ENCODE assay signal across 15 cellular contexts in the genomic region with DNA sequence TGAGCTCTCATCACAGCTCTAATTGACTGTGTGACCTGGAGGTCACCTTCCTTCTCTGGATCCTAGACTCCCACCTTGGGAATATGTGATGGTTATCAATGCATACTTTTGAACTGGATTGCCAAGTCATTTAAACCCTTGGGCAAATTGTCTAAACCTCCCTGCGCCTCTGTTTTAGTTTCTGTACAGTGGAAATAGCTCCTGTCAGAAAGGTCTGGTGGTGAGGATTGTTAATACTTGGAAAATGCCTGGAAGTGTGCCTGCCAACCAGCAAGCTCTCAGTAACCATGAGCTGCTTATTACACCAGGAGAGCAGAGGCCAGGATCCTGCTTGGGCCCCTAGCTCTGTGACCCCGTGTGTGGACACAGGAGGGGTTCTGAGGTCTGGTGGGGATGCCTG.
A peak's percentile ranks its signal among the peaks of the same experiment; 100 is the strongest.
DNase-seq lines count a peak whose midpoint lies in the region; ATAC-seq and TF ChIP-seq lines count a peak whose summit lies in the region.
"Had no signal": no experiment of that assay in that cellular context is flagged by ENCODE, and none has a peak within 500 bp of the region (broad histone marks: within the 10 kb centered on the region; RNA-seq: fewer than 3 reads in every experiment).

No MANE protein-coding gene starts in this region.

- H3K9me2 ChIP-seq in neural cell (ENCODE audit: insufficient read depth, low read length) = no peaks in the 10 kb centered on the region

- intact Hi-C loops in cardiac septum (cut with DNase I) = no loop called here
- intact Hi-C loops in vagina (cut with DNase I) = no loop called here

- peak overlapping the region; percentile 56 for H3K9ac ChIP-seq in neural cell (ENCODE audit: low read length)

- no peak overlapping the region for H2AFZ ChIP-seq in neural cell (ENCODE audit: low read depth, low read length)

- H3K4me1 ChIP-seq in right atrium auricular region = peaks cover 0 to 90% of the 10 kb centered on the region in 2 donors
- peaks cover 75% of the 10 kb centered on the region for H3K4me1 ChIP-seq in vagina

- no peaks in the 10 kb centered on the region for H3K9me3 ChIP-seq in right atrium auricular region
- no peaks in the 10 kb centered on the region for H3K9me3 ChIP-seq in neural cell (ENCODE audit: low read length)
- H3K9me3 ChIP-seq in vagina = no peaks in the 10 kb centered on the region

- H3K36me3 ChIP-seq in right atrium auricular region (peaks cover 2% of the 10 kb centered on the region), neural cell (ENCODE audit: insufficient read depth, low read length) (no peaks in the 10 kb centered on the region), vagina (no peaks in the 10 kb centered on the region)

- ATAC-seq in GM21825 (IDR thresholded peaks at IDR 0.05; ENCODE audit: unreplicated experiment) = no peak
- ATAC-seq in HG03280 (IDR thresholded peaks at IDR 0.05; ENCODE audit: unreplicated experiment) = no peak
- ATAC-seq: GM12878 had no signal

- H3K79me2 ChIP-seq in neural cell (replicated peaks; ENCODE audit: insufficient read depth, low read length) = peaks cover 12% of the 10 kb centered on the region

- no peak overlapping the region for H3K4me2 ChIP-seq in neural cell (ENCODE audit: low read length)

- TF ChIP-seq CTCF in right atrium auricular region (IDR thresholded peaks at IDR 0.05) (no peak), epithelial cell of esophagus (IDR thresholded peaks at IDR 0.05; ENCODE audit: insufficient read depth, low read depth, low read length, missing control alignments) (no peak), neural cell (IDR thresholded peaks at IDR 0.05; ENCODE audit: poor library complexity, severe bottlenecking) (no peak), vagina (IDR thresholded peaks at IDR 0.05) (no peak)

- DNase-seq in right atrium auricular region (ENCODE audit: low spot score) (no peak), cardiac septum (ENCODE audit: low spot score) (no peak), epithelial cell of esophagus (ENCODE audit: low read depth) (peak; percentile 18), vagina (ENCODE audit: extremely low spot score in 2 of 2) (no peak)
- DNase-seq in activated CD8-positive, alpha-beta memory T cell treated with anti-CD3 and anti-CD28 coated beads, Interleukin-2, amount 50 U/mL, for 48 hours = no peak
- DNase-seq: activated CD4-positive, CD25-positive, alpha-beta regulatory T cell; activated T-cell treated with anti-CD3 and anti-CD28 coated beads, Interleukin-2, amount 50 U/mL, for 24 hours; DMS53; NCI-H2029; NK-92 treated with Interleukin-12 subunit alpha and Interleukin-12 subunit beta, amount 100 ng/mL, for 24 hours; small intestine had no signal

- H3F3A ChIP-seq in neural cell (ENCODE audit: insufficient read depth, low read length, poor library complexity, severe bottlenecking) = peaks cover 4% of the 10 kb centered on the region

- TF ChIP-seq RAD21 in neural cell (conservative IDR thresholded peaks at IDR 0.05) = no peak

- TF ChIP-seq EP300 in neural cell (conservative IDR thresholded peaks at IDR 0.05; ENCODE audit: poor library complexity, severe bottlenecking) = no peak

- peak overlapping the region; percentile 6 to 49 for H3K27ac ChIP-seq in right atrium auricular region
- peak overlapping the region; percentile 55 for H3K27ac ChIP-seq in neural cell (ENCODE audit: low read length)
- H3K27ac ChIP-seq in vagina = peak overlapping the region; percentile 68

- H3K4me3 ChIP-seq in right atrium auricular region = no peak overlapping the region
- no peak overlapping the region for H3K4me3 ChIP-seq in epithelial cell of esophagus (ENCODE audit: low read length)
- no peak overlapping the region for H3K4me3 ChIP-seq in neural cell (ENCODE audit: low read length)
- no peak overlapping the region for H3K4me3 ChIP-seq in vagina
- H3K4me3 ChIP-seq: GM12878 had no signal

- TF ChIP-seq POLR2A in vagina (IDR thresholded peaks at IDR 0.05) = no peak

- no peaks in the 10 kb centered on the region for H4K20me1 ChIP-seq in neural cell (ENCODE audit: insufficient read depth)

- no peaks in the 10 kb centered on the region for H3K27me3 ChIP-seq in right atrium auricular region
- no peaks in the 10 kb centered on the region for H3K27me3 ChIP-seq in neural cell (ENCODE audit: insufficient read depth, low read depth, low read length)
- H3K27me3 ChIP-seq in vagina = no peaks in the 10 kb centered on the region

TF ChIP-seq in neural cell, 6 proteins besides CTCF, POLR2A, EP300 and RAD21:
- TF ChIP-seq EZH2 (IDR thresholded peaks at IDR 0.05; ENCODE audit: borderline replicate concordance, insufficient read depth, low read length, poor library complexity, severe bottlenecking) = no peak
- TF ChIP-seq REST (IDR thresholded peaks at IDR 0.05; ENCODE audit: borderline replicate concordance) = no peak
- TF ChIP-seq POLR2AphosphoS5 (IDR thresholded peaks at IDR 0.05) = no peak
- TF ChIP-seq SMC3 (conservative IDR thresholded peaks at IDR 0.05; ENCODE audit: poor library complexity) = no peak
- no peak for TF ChIP-seq TAF1 (IDR thresholded peaks at IDR 0.05; ENCODE audit: low read depth)
- no peak for TF ChIP-seq MXI1 (conservative IDR thresholded peaks at IDR 0.05; ENCODE audit: poor library complexity, severe bottlenecking)
